Comparison of ENCODE assay signal across 8 cellular contexts in genomic region chr11:47466701-47467250, GRCh38. TPM values are rescaled to one million over a fixed set of nuclear protein-coding genes. Genes with fewer than 3 reads are reported as not detected.
DNase-seq lines count a peak whose midpoint lies in the region; ATAC-seq and TF ChIP-seq lines count a peak whose summit lies in the region.

No MANE protein-coding gene starts in this region.

- no peaks in the 10 kb centered on the region for H3K9me2 ChIP-seq in GM23248 (ENCODE audit: insufficient read depth)

- peak; percentile 46 for DNase-seq in GM23248
- DNase-seq in NCI-H446 treated with DMSO at 0.1 percent for 48 hours (lab: John Stamatoyannopoulos, UW) = peak; percentile 91
- DNase-seq in pons (ENCODE audit: low spot score) = peak; percentile 74
- DNase-seq in SIG-M5 treated with dmso at 0.1 percent for 504 hours (lab: John Stamatoyannopoulos, UW; ENCODE audit: unreplicated experiment) = no peak
- DNase-seq in CD4-positive, alpha-beta memory T cell = no peak
- DNase-seq in SHP77 treated with DMSO at 0.1 percent for 48 hours (lab: John Stamatoyannopoulos, UW) = no peak
- no peak for DNase-seq in SKM-1 treated with dmso at 0.1 percent for 144 hours (lab: John Stamatoyannopoulos, UW; ENCODE audit: unreplicated experiment)

- H3K27ac Mint-ChIP-seq in CD4-positive, alpha-beta memory T cell = peak overlapping the region in 1 of 7 donors; percentile 69

- peaks cover 26% of the 10 kb centered on the region for H3K4me1 ChIP-seq in GM23248 (ENCODE audit: insufficient read depth)
- H3K4me1 ChIP-seq in gastroesophageal sphincter = peaks cover 12 to 75% (median 31%) of the 10 kb centered on the region in 3 donors
- H3K4me1 ChIP-seq in CD4-positive, alpha-beta memory T cell (ENCODE audit: insufficient read depth, low read length) = peaks cover 4% of the 10 kb centered on the region

- in situ Hi-C loops in GM23248 (cut with MboI) = no loop called here

- H3K4me3 Mint-ChIP-seq in CD4-positive, alpha-beta memory T cell = no peak overlapping the region

- H3K4me3 ChIP-seq in GM23248 (peak overlapping the region; percentile 6; the same call in 1 of the 2 replicates), gastroesophageal sphincter (no peak overlapping the region)
- H3K4me3 ChIP-seq in CD4-positive, alpha-beta memory T cell (ENCODE audit: low read length in 2 of 2) = no peak overlapping the region

- H3K9ac ChIP-seq in GM23248 = peak overlapping the region; percentile 46; the same call in 1 of the 2 replicates

- peak overlapping the region; percentile 67 for H3K27ac ChIP-seq in GM23248
- H3K27ac ChIP-seq in gastroesophageal sphincter = peak overlapping the region in 3 of 4 donors; percentile 71 to 83 (median 80)
- no peak overlapping the region for H3K27ac ChIP-seq in CD4-positive, alpha-beta memory T cell (ENCODE audit: low read depth, low read length)

- TF ChIP-seq CTCF in gastroesophageal sphincter (IDR thresholded peaks at IDR 0.05) = no peak

- peak; percentile 30 for ATAC-seq in gastroesophageal sphincter

- peak overlapping the region; percentile 10 for H3K4me2 ChIP-seq in GM23248 (ENCODE audit: unreplicated experiment)

- H3K36me3 Mint-ChIP-seq in CD4-positive, alpha-beta memory T cell = peaks cover 17 to 67% of the 10 kb centered on the region in 2 donors

- H3K27me3 Mint-ChIP-seq in CD4-positive, alpha-beta memory T cell = no peaks in the 10 kb centered on the region

- H4K20me1 ChIP-seq in GM23248 (ENCODE audit: insufficient read depth) = no peaks in the 10 kb centered on the region

- CTCF ChIA-PET in CD4-positive, alpha-beta memory T cell (lab: Charles Lee; ENCODE audit: partially characterized antibody) = no interaction called here

- peaks cover 0 to 1% (median 0%) of the 10 kb centered on the region in 8 donors for H3K9me3 Mint-ChIP-seq in CD4-positive, alpha-beta memory T cell

- TF ChIP-seq POLR2A in gastroesophageal sphincter (IDR thresholded peaks at IDR 0.05) = no peak

- H3K4me1 Mint-ChIP-seq in CD4-positive, alpha-beta memory T cell = peaks cover 2 to 12% (median 6%) of the 10 kb centered on the region in 4 donors

- POLR2A ChIA-PET in CD4-positive, alpha-beta memory T cell (lab: Charles Lee; ENCODE audit: partially characterized antibody) = no interaction called here

- intact Hi-C loops in CD4-positive, alpha-beta memory T cell (cut with micrococcal nuclease) = no loop called here

- no peak for TF ChIP-seq EP300 in gastroesophageal sphincter (IDR thresholded peaks at IDR 0.05)

- H3K9me3 ChIP-seq in GM23248 (ENCODE audit: low read depth) (no peaks in the 10 kb centered on the region), gastroesophageal sphincter (no peaks in the 10 kb centered on the region)
- no peaks in the 10 kb centered on the region for H3K9me3 ChIP-seq in CD4-positive, alpha-beta memory T cell (ENCODE audit: control insufficient read depth in 1 of 2, low read length in 2 of 2)

- WGBS in GM23248 (ENCODE audit: low coverage in 1 of 2, low lambda C conversion rate in 2 of 2, missing lambda C conversion rate in 2 of 2), 2 experiments = 52 to 58% methylated on average over 4 of the region's 4 CpGs
- WGBS in gastroesophageal sphincter (ENCODE audit: low coverage in 1 of 2), 2 donors = 33% methylated on average over 4 of the region's 4 CpGs; no CpG with 5 or more reads in 1 of the 2 donors

- peaks cover 62% of the 10 kb centered on the region for H3K79me2 ChIP-seq in GM23248 (ENCODE audit: insufficient read depth)

- H3K36me3 ChIP-seq in GM23248 (ENCODE audit: low read depth) (peaks cover 28% of the 10 kb centered on the region), gastroesophageal sphincter (peaks cover 4 to 46% of the 10 kb centered on the region in 2 donors)
- H3K36me3 ChIP-seq in CD4-positive, alpha-beta memory T cell (ENCODE audit: insufficient read depth, low read length) = peaks cover 61% of the 10 kb centered on the region

- H3K27me3 ChIP-seq in GM23248 (replicated peaks; ENCODE audit: insufficient read depth) (no peaks in the 10 kb centered on the region), gastroesophageal sphincter (no peaks in the 10 kb centered on the region)
- H3K27me3 ChIP-seq in CD4-positive, alpha-beta memory T cell (ENCODE audit: insufficient read depth, low read length) = no peaks in the 10 kb centered on the region

- peaks cover 37% of the 10 kb centered on the region; the same call in 1 of the 2 replicates for H3F3A ChIP-seq in GM23248 (ENCODE audit: insufficient read depth)

- no peak overlapping the region for H2AFZ ChIP-seq in GM23248

RNA-seq across cellular contexts. Expression of gene RAPSN, which starts 17.8 kb away (rescaled TPM):
- total RNA-seq in GM23248 (2014; rRNA removed; shearing (Covaris generic)) = 0.13 and 0.22 TPM in 2 replicates
- polyA plus RNA-seq in GM23248 (2016; fragmentation: Nextera tagmentation; extraction: Ambion mirVana) = 0.11 TPM in 1 of 2 replicates, not detected in the other
- under 1 TPM in 2 of 4 donors, not detected in 2; 0.23 to 0.27 TPM for total RNA-seq in gastroesophageal sphincter
- 1 to 10 TPM in 1 of 2 experiments, under 1 TPM in 1; 0.55 to 1.7 TPM for total RNA-seq in CD4-positive, alpha-beta memory T cell
- polyA plus RNA-seq in CD4-positive, alpha-beta memory T cell = not detected

RNA-seq across cellular contexts. Expression of gene PSMC3, which starts 40.5 kb away (rescaled TPM):
- total RNA-seq in GM23248 (2014; rRNA removed; shearing (Covaris generic)) = 139 and 151 TPM in 2 replicates
- 212 and 220 TPM in 2 replicates for polyA plus RNA-seq in GM23248 (2016; fragmentation: Nextera tagmentation; extraction: Ambion mirVana)
- total RNA-seq in gastroesophageal sphincter = 100 to 1,000 TPM; 169 to 194 (median 179) TPM
- total RNA-seq in CD4-positive, alpha-beta memory T cell = 10 to 100 TPM; 53.9 to 59.6 TPM
- 100 to 1,000 TPM; 114 to 152 TPM for polyA plus RNA-seq in CD4-positive, alpha-beta memory T cell

RNA-seq across cellular contexts. Expression of gene SLC39A13, which starts 58.4 kb away (rescaled TPM):
- 183 and 189 TPM in 2 replicates for total RNA-seq in GM23248 (2014; rRNA removed; shearing (Covaris generic))
- 175 and 183 TPM in 2 replicates for polyA plus RNA-seq in GM23248 (2016; fragmentation: Nextera tagmentation; extraction: Ambion mirVana)
- total RNA-seq in gastroesophageal sphincter = 100 to 1,000 TPM in 1 of 4 donors, 10 to 100 TPM in 3; 68.8 to 218 (median 78.9) TPM
- 10 to 100 TPM; 63.6 to 68.3 TPM for total RNA-seq in CD4-positive, alpha-beta memory T cell
- polyA plus RNA-seq in CD4-positive, alpha-beta memory T cell = 10 to 100 TPM; 22.3 to 33.6 TPM

Comparison
In these comparisons a context has a peak if more than half of its experiments do, and no peak if none do; other contexts are left out.
1. DNase-seq: peak in GM23248 (single experiment), NCI-H446 treated with DMSO at 0.1 percent for 48 hours (single experiment) and pons (single experiment); none in SIG-M5 treated with dmso at 0.1 percent for 504 hours (single experiment), CD4-positive, alpha-beta memory T cell (0 of 5), SHP77 treated with DMSO at 0.1 percent for 48 hours (single experiment) and SKM-1 treated with dmso at 0.1 percent for 144 hours (single experiment).